In genomic region chr15:61537337-61537736, GRCh38 we compare ENCODE assay signal across 36 cellular contexts.
"Had no signal": no experiment of that assay in that cellular context is flagged by ENCODE, and none has a peak within 500 bp of the region (broad histone marks: within the 10 kb centered on the region; RNA-seq: fewer than 3 reads in every experiment).

No MANE protein-coding gene starts in this region.

- H3K4me3 Mint-ChIP-seq: activated B cell treated with CpG ODN at 0.5 μM for 24 hours; activated CD4-positive, alpha-beta memory T cell treated with anti-CD3 and anti-CD28 coated beads for 36 hours; activated CD4-positive, alpha-beta T cell treated with anti-CD3 and anti-CD28 coated beads, Interleukin-2, amount 10 ng/mL, durations not matched to agents 24 days and 14 days; activated CD8-positive, alpha-beta T cell treated with anti-CD3 and anti-CD28 coated beads for 36 hours; activated naive CD4-positive, alpha-beta T cell treated with anti-CD3 and anti-CD28 coated beads for 36 hours; activated naive CD8-positive, alpha-beta T cell treated with anti-CD3 and anti-CD28 coated beads for 36 hours; activated T-cell treated with anti-CD3 and anti-CD28 coated beads, Interleukin-2, amount 50 U/mL, for 4 hours; activated T-cell treated with anti-CD3 and anti-CD28 coated beads, Interleukin-2, amount 50 U/mL, for 72 hours; activated T-helper 1 cell treated with anti-CD3 and anti-CD28 coated beads, Interleukin-12 subunit alpha, Interleukin-12 subunit beta, Interleukin-2, Interleukin-4 antibody, amounts not matched to agents 30 ng/mL and 10 ng/mL and 1 ng/mL, durations not matched to agents 14 hours and 24 hours and 36 hours; activated T-helper 17 cell treated with anti-CD3 and anti-CD28 coated beads, Interleukin-2, amount 50 U/mL, for 72 hours; T-cell; T-helper 2 cell treated with Interferon-gamma antibody and Interleukin-4, amounts not matched to agents 5 μg/mL and 100 μg/mL, for 36 hours had no signal

- DNase-seq: activated B cell treated with CpG ODN at 0.5 μM for 24 hours; activated CD4-positive, alpha-beta memory T cell treated with anti-CD3 and anti-CD28 coated beads for 36 hours; activated CD4-positive, alpha-beta T cell treated with anti-CD3 and anti-CD28 coated beads for 4 hours; activated CD4-positive, alpha-beta T cell treated with anti-CD3 and anti-CD28 coated beads, Interleukin-2, amount 10 ng/mL, durations not matched to agents 24 days and 14 days; activated CD4-positive, alpha-beta T cell treated with anti-CD3 and anti-CD28 coated beads, Interleukin-2, amount 50 U/mL, for 1 hour; activated CD4-positive, alpha-beta T cell treated with anti-CD3 and anti-CD28 coated beads, Interleukin-2, amount 50 U/mL, for 4 hours; activated CD4-positive, CD25-positive, alpha-beta regulatory T cell treated with anti-CD3 and anti-CD28 coated beads, Interleukin-2, amount 50 U/mL, for 72 hours; activated CD8-positive, alpha-beta memory T cell treated with anti-CD3 and anti-CD28 coated beads, Interleukin-2, amount 50 U/mL, for 4 hours; activated CD8-positive, alpha-beta T cell treated with anti-CD3 and anti-CD28 coated beads for 36 hours; activated effector memory CD4-positive, alpha-beta T cell treated with anti-CD3 and anti-CD28 coated beads, Interleukin-2, amount 50 U/mL, for 16 hours; activated gamma-delta T cell treated with Interleukin-2 at 50 U/mL for 16 hours; activated naive CD4-positive, alpha-beta T cell; activated naive CD4-positive, alpha-beta T cell treated with anti-CD3 and anti-CD28 coated beads for 36 hours; activated naive CD4-positive, alpha-beta T cell treated with anti-CD3 and anti-CD28 coated beads, Interleukin-2, amount 50 U/mL, for 16 hours; activated naive CD8-positive, alpha-beta T cell treated with anti-CD3 and anti-CD28 coated beads for 36 hours; activated T-cell treated with anti-CD3 and anti-CD28 coated beads for 4 hours; activated T-cell treated with anti-CD3 and anti-CD28 coated beads, Interleukin-2, amount 50 U/mL, for 1 hour; activated T-cell treated with anti-CD3 and anti-CD28 coated beads, Interleukin-2, amount 50 U/mL, for 4 hours; activated T-cell treated with anti-CD3 and anti-CD28 coated beads, Interleukin-2, amount 50 U/mL, for 72 hours; adrenal gland; amniotic stem cell; aorta; body of pancreas; brain microvascular endothelial cell; central memory CD4-positive, alpha-beta T cell; T-cell; T-helper 2 cell; T-helper 9 cell had no signal

- H3K4me3 ChIP-seq: adrenal gland, body of pancreas, breast epithelium had no signal

- H3K9me3 Mint-ChIP-seq: activated B cell treated with CpG ODN at 0.5 μM for 24 hours; activated CD4-positive, alpha-beta memory T cell treated with anti-CD3 and anti-CD28 coated beads for 36 hours; activated CD4-positive, alpha-beta T cell treated with anti-CD3 and anti-CD28 coated beads, Interleukin-2, amount 10 ng/mL, durations not matched to agents 24 days and 14 days; activated CD8-positive, alpha-beta T cell treated with anti-CD3 and anti-CD28 coated beads for 36 hours; activated naive CD4-positive, alpha-beta T cell treated with anti-CD3 and anti-CD28 coated beads for 36 hours; activated naive CD4-positive, alpha-beta T cell treated with anti-CD3 and anti-CD28 coated beads, Interleukin-2, amount 50 U/mL, for 72 hours; activated naive CD8-positive, alpha-beta T cell treated with anti-CD3 and anti-CD28 coated beads for 36 hours; activated T-cell treated with anti-CD3 and anti-CD28 coated beads, Interleukin-2, amount 50 U/mL, for 4 hours; activated T-cell treated with anti-CD3 and anti-CD28 coated beads, Interleukin-2, amount 50 U/mL, for 72 hours; activated T-helper 1 cell treated with anti-CD3 and anti-CD28 coated beads, Interleukin-12 subunit alpha, Interleukin-12 subunit beta, Interleukin-2, Interleukin-4 antibody, amounts not matched to agents 30 ng/mL and 10 ng/mL and 1 ng/mL, durations not matched to agents 14 hours and 24 hours and 36 hours; activated T-helper 17 cell treated with anti-CD3 and anti-CD28 coated beads, Interleukin-2, amount 50 U/mL, for 72 hours; T-cell; T-helper 2 cell treated with Interferon-gamma antibody and Interleukin-4, amounts not matched to agents 5 μg/mL and 100 μg/mL, for 36 hours had no signal

- H3K4me1 ChIP-seq: adrenal gland, body of pancreas, breast epithelium had no signal

- FAIRE-seq: astrocyte, TTC549 had no signal

- H3K27me3 ChIP-seq: body of pancreas, brain microvascular endothelial cell, breast epithelium had no signal

- H3K9me3 ChIP-seq: adrenal gland, body of pancreas, breast epithelium had no signal

- H3K27ac Mint-ChIP-seq: activated B cell treated with CpG ODN at 0.5 μM for 24 hours; activated CD4-positive, alpha-beta memory T cell treated with anti-CD3 and anti-CD28 coated beads for 36 hours; activated CD4-positive, alpha-beta T cell treated with anti-CD3 and anti-CD28 coated beads, Interleukin-2, amount 10 ng/mL, durations not matched to agents 24 days and 14 days; activated CD8-positive, alpha-beta T cell treated with anti-CD3 and anti-CD28 coated beads for 36 hours; activated naive CD4-positive, alpha-beta T cell treated with anti-CD3 and anti-CD28 coated beads for 36 hours; activated naive CD4-positive, alpha-beta T cell treated with anti-CD3 and anti-CD28 coated beads, Interleukin-2, amount 50 U/mL, for 72 hours; activated naive CD8-positive, alpha-beta T cell treated with anti-CD3 and anti-CD28 coated beads for 36 hours; activated T-cell treated with anti-CD3 and anti-CD28 coated beads, Interleukin-2, amount 50 U/mL, for 72 hours; activated T-helper 1 cell treated with anti-CD3 and anti-CD28 coated beads, Interleukin-12 subunit alpha, Interleukin-12 subunit beta, Interleukin-2, Interleukin-4 antibody, amounts not matched to agents 30 ng/mL and 10 ng/mL and 1 ng/mL, durations not matched to agents 14 hours and 24 hours and 36 hours; activated T-helper 17 cell treated with anti-CD3 and anti-CD28 coated beads, Interleukin-2, amount 50 U/mL, for 72 hours; T-cell; T-helper 2 cell treated with Interferon-gamma antibody and Interleukin-4, amounts not matched to agents 5 μg/mL and 100 μg/mL, for 36 hours had no signal

- H3K36me3 Mint-ChIP-seq: activated CD4-positive, alpha-beta memory T cell treated with anti-CD3 and anti-CD28 coated beads for 36 hours; activated naive CD4-positive, alpha-beta T cell treated with anti-CD3 and anti-CD28 coated beads, Interleukin-2, amount 50 U/mL, for 72 hours; activated naive CD8-positive, alpha-beta T cell treated with anti-CD3 and anti-CD28 coated beads for 36 hours; T-cell had no signal

- H3K27ac ChIP-seq: adrenal gland, body of pancreas, brain microvascular endothelial cell, breast epithelium, VCaP had no signal

- H3K4me1 Mint-ChIP-seq: activated B cell treated with CpG ODN at 0.5 μM for 24 hours; activated CD4-positive, alpha-beta T cell treated with anti-CD3 and anti-CD28 coated beads, Interleukin-2, amount 10 ng/mL, durations not matched to agents 24 days and 14 days; activated naive CD8-positive, alpha-beta T cell treated with anti-CD3 and anti-CD28 coated beads for 36 hours; activated T-helper 17 cell treated with anti-CD3 and anti-CD28 coated beads, Interleukin-2, amount 50 U/mL, for 72 hours; T-cell had no signal

- H3K36me3 ChIP-seq: adrenal gland, brain microvascular endothelial cell, breast epithelium had no signal

- ATAC-seq: activated CD8-positive, alpha-beta T cell treated with anti-CD3 and anti-CD28 coated beads for 36 hours; activated naive CD4-positive, alpha-beta T cell treated with anti-CD3 and anti-CD28 coated beads, Interleukin-2, amount 50 U/mL, for 72 hours; activated T-cell treated with anti-CD3 and anti-CD28 coated beads, Interleukin-2, amount 50 U/mL, for 4 hours; activated T-cell treated with anti-CD3 and anti-CD28 coated beads, Interleukin-2, amount 50 U/mL, for 72 hours; activated T-helper 17 cell treated with anti-CD3 and anti-CD28 coated beads, Interleukin-2, amount 50 U/mL, for 72 hours; body of pancreas; T-cell had no signal
